9 cellular contexts compared by ENCODE assay signal in genomic region chr19:54364775-54365257, GRCh38. TPM values are rescaled to one million over a fixed set of nuclear protein-coding genes. Genes with fewer than 3 reads are reported as not detected.
DNase-seq lines count a peak whose midpoint lies in the region; ATAC-seq, FAIRE-seq and TF ChIP-seq lines count a peak whose summit lies in the region.
"Had no signal": no experiment of that assay in that cellular context is flagged by ENCODE, and none has a peak within 500 bp of the region (broad histone marks: within the 10 kb centered on the region; RNA-seq: fewer than 3 reads in every experiment).

LAIR1 (minus strand) TSS chr19:54364931; CDS start chr19:54364804, 127 bp downstream.

- ATAC-seq in WTC11 (peak; percentile 48; the same call in 1 of the 2 replicates), pancreas (peak in 3 of 4 donors; percentile 37 to 71 (median 66)), HG02610 (IDR thresholded peaks at IDR 0.05; ENCODE audit: unreplicated experiment) (no peak), HG03196 (IDR thresholded peaks at IDR 0.05; ENCODE audit: unreplicated experiment) (no peak), GM18907 (IDR thresholded peaks at IDR 0.05; ENCODE audit: unreplicated experiment) (no peak)
- peak; percentile 50 for ATAC-seq in central memory CD8-positive, alpha-beta T cell (replicated peaks; ENCODE audit: extremely low read depth, poor library complexity, severe bottlenecking)

- peaks cover 48 to 87% (median 69%) of the 10 kb centered on the region in 4 donors for H3K4me1 Mint-ChIP-seq in CD4-positive, alpha-beta memory T cell
- H3K4me1 Mint-ChIP-seq in WTC11, result peaks cover 13% of the 10 kb centered on the region
- H3K4me1 Mint-ChIP-seq in central memory CD8-positive, alpha-beta T cell, result peaks cover 60% of the 10 kb centered on the region

- in situ Hi-C loops in brain microvascular endothelial cell (cut with HindIII; ENCODE audit: low pct_ligation_motif_present, low sequenced_read_pairs), result no loop called here

- no peaks in the 10 kb centered on the region for H3K9me3 ChIP-seq in CD4-positive, alpha-beta memory T cell (ENCODE audit: control insufficient read depth in 1 of 2, low read length in 2 of 2)
- no peaks in the 10 kb centered on the region for H3K9me3 ChIP-seq in pancreas

- intact Hi-C loops in CD4-positive, alpha-beta memory T cell (cut with micrococcal nuclease), result loop anchor here (1.0 kb wide), 1 partner anchor 23 kb away; no protein-coding TSS in a partner anchor
- intact Hi-C loops in pancreas (cut with DNase I), result no loop called here

- H3K36me3 ChIP-seq in CD4-positive, alpha-beta memory T cell (ENCODE audit: insufficient read depth, low read length), result no peaks in the 10 kb centered on the region
- H3K36me3 ChIP-seq in pancreas, result no peaks in the 10 kb centered on the region
- H3K36me3 ChIP-seq in brain microvascular endothelial cell (replicated peaks), result no peaks in the 10 kb centered on the region

- CTCF ChIA-PET in CD4-positive, alpha-beta memory T cell (lab: Charles Lee; ENCODE audit: partially characterized antibody), result interaction anchor here (0.7 to 2.6 kb wide), 3 partner anchors 25 to 41 kb away, joined by 4 to 17 read pairs (median 5); no protein-coding TSS in a partner anchor
- CTCF ChIA-PET in WTC11 (lab: Charles Lee), result interaction anchor here (0.9 to 1.8 kb wide), 3 partner anchors 26 to 99 kb away, joined by 3 to 7 read pairs (median 5); no protein-coding TSS in a partner anchor

- H3K27me3 ChIP-seq in CD4-positive, alpha-beta memory T cell (ENCODE audit: insufficient read depth, low read length), result no peaks in the 10 kb centered on the region
- H3K27me3 ChIP-seq in pancreas, result no peaks in the 10 kb centered on the region
- no peaks in the 10 kb centered on the region for H3K27me3 ChIP-seq in brain microvascular endothelial cell (replicated peaks)

- H3K4me3 Mint-ChIP-seq in CD4-positive, alpha-beta memory T cell, result peak within 1 kb of the TSS; percentile 83 to 91 (median 89)
- H3K4me3 Mint-ChIP-seq in WTC11, result no peak within 1 kb of the TSS
- H3K4me3 Mint-ChIP-seq in central memory CD8-positive, alpha-beta T cell, result peak within 1 kb of the TSS; percentile 85

- WGBS in pancreas, 2 donors, result 64 to 71% methylated on average over 13 of the region's 13 CpGs

- H3K36me3 Mint-ChIP-seq in CD4-positive, alpha-beta memory T cell, result peaks cover 18 to 25% of the 10 kb centered on the region in 2 donors
- H3K36me3 Mint-ChIP-seq in WTC11, result no peaks in the 10 kb centered on the region
- peaks cover 10% of the 10 kb centered on the region for H3K36me3 Mint-ChIP-seq in central memory CD8-positive, alpha-beta T cell (ENCODE audit: insufficient read depth)

- POLR2A ChIA-PET in CD4-positive, alpha-beta memory T cell (lab: Charles Lee; ENCODE audit: partially characterized antibody), result interaction anchor here (1.9 to 4.5 kb wide), 3 partner anchors 11 to 23 kb away, joined by 17 to 36 read pairs (median 19); no protein-coding TSS in a partner anchor
- POLR2A ChIA-PET in WTC11 (lab: Charles Lee), result no interaction called here

- TF ChIP-seq CTCF in WTC11 (IDR thresholded peaks at IDR 0.05) (no peak), pancreas (IDR thresholded peaks at IDR 0.05) (no peak), brain microvascular endothelial cell (IDR thresholded peaks at IDR 0.05; ENCODE audit: low read depth, low read length, missing control alignments) (no peak)

- peak within 1 kb of the TSS; percentile 36 to 55 for H3K4me3 ChIP-seq in CD4-positive, alpha-beta memory T cell (ENCODE audit: low read length in 2 of 2)
- H3K4me3 ChIP-seq in pancreas (peak within 1 kb of the TSS in 1 of 4 donors; percentile 26), brain microvascular endothelial cell (ENCODE audit: low read depth, low read length) (no peak within 1 kb of the TSS)

- H3K27ac Mint-ChIP-seq in CD4-positive, alpha-beta memory T cell, result peak within 1 kb of the TSS; percentile 86 to 94 (median 91)
- no peak within 1 kb of the TSS for H3K27ac Mint-ChIP-seq in WTC11
- peak within 1 kb of the TSS; percentile 74 for H3K27ac Mint-ChIP-seq in central memory CD8-positive, alpha-beta T cell (ENCODE audit: low read depth)

- peaks cover 0 to 2% (median 0%) of the 10 kb centered on the region in 8 donors for H3K9me3 Mint-ChIP-seq in CD4-positive, alpha-beta memory T cell
- 0 out of 2 replicates have a peak, but pooled peaks cover 4% of the 10 kb centered on the region for H3K9me3 Mint-ChIP-seq in WTC11
- no peaks in the 10 kb centered on the region for H3K9me3 Mint-ChIP-seq in central memory CD8-positive, alpha-beta T cell

- DNase-seq in CD4-positive, alpha-beta memory T cell, result peak in 4 of 5 donors; percentile 38 to 55 (median 39)
- DNase-seq in WTC11 (ENCODE audit: low spot score) (no peak), pancreas (no peak), brain microvascular endothelial cell (no peak)
- no peak for DNase-seq in central memory CD8-positive, alpha-beta T cell (ENCODE audit: low spot score in 2 of 2)
- DNase-seq: IMR-90 had no signal

- no peaks in the 10 kb centered on the region for H3K27me3 Mint-ChIP-seq in CD4-positive, alpha-beta memory T cell
- peaks cover 10% of the 10 kb centered on the region for H3K27me3 Mint-ChIP-seq in WTC11 (ENCODE audit: low read depth)
- H3K27me3 Mint-ChIP-seq in central memory CD8-positive, alpha-beta T cell, result no peaks in the 10 kb centered on the region

- peaks cover 76% of the 10 kb centered on the region for H3K4me1 ChIP-seq in CD4-positive, alpha-beta memory T cell (ENCODE audit: insufficient read depth, low read length)
- H3K4me1 ChIP-seq in pancreas, result no peaks in the 10 kb centered on the region

- no peak for FAIRE-seq in pancreas (lab: Jason Lieb, UNC)

- peak within 1 kb of the TSS; percentile 42 for H3K27ac ChIP-seq in CD4-positive, alpha-beta memory T cell (ENCODE audit: low read depth, low read length)
- H3K27ac ChIP-seq in pancreas (peak within 1 kb of the TSS in 2 of 4 donors; percentile 22 to 44), brain microvascular endothelial cell (no peak within 1 kb of the TSS)

TF ChIP-seq in WTC11, 78 proteins besides CTCF, POLR2A, EP300 and RAD21 (continues in another document):
- no peak for TF ChIP-seq USF2 (CRISPR knock-in tag; IDR thresholded peaks at IDR 0.05)
- no peak for TF ChIP-seq GABPB1 (CRISPR knock-in tag; IDR thresholded peaks at IDR 0.05)
- no peak for TF ChIP-seq ARID4B (CRISPR knock-in tag; IDR thresholded peaks at IDR 0.05; ENCODE audit: borderline replicate concordance)
- TF ChIP-seq, protein P1, sequence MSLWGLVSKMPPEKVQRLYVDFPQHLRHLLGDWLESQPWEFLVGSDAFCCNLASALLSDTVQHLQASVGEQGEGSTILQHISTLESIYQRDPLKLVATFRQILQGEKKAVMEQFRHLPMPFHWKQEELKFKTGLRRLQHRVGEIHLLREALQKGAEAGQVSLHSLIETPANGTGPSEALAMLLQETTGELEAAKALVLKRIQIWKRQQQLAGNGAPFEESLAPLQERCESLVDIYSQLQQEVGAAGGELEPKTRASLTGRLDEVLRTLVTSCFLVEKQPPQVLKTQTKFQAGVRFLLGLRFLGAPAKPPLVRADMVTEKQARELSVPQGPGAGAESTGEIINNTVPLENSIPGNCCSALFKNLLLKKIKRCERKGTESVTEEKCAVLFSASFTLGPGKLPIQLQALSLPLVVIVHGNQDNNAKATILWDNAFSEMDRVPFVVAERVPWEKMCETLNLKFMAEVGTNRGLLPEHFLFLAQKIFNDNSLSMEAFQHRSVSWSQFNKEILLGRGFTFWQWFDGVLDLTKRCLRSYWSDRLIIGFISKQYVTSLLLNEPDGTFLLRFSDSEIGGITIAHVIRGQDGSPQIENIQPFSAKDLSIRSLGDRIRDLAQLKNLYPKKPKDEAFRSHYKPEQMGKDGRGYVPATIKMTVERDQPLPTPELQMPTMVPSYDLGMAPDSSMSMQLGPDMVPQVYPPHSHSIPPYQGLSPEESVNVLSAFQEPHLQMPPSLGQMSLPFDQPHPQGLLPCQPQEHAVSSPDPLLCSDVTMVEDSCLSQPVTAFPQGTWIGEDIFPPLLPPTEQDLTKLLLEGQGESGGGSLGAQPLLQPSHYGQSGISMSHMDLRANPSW (CRISPR knock-in tag; conservative IDR thresholded peaks at IDR 0.05; ENCODE audit: low read depth), result no peak

RNA-seq across cellular contexts. Expression of gene LAIR1, which starts in this region (rescaled TPM):
- total RNA-seq in CD4-positive, alpha-beta memory T cell, result 10 to 100 TPM; 57.6 to 59.8 TPM
- polyA plus RNA-seq in CD4-positive, alpha-beta memory T cell, result 10 to 100 TPM; 23.1 to 60.5 TPM
- 0.18 to 0.60 TPM (median 0.37 TPM) in 3 replicates for total RNA-seq in WTC11 (2021)
- 10 to 100 TPM in 2 of 6 donors, 1 to 10 TPM in 3, under 1 TPM in 1; 0.69 to 33.1 (median 4.8) TPM for total RNA-seq in pancreas
- polyA plus RNA-seq in pancreas, result 1 to 10 TPM; 1.7 to 3.1 TPM
- total RNA-seq: IMR-90 had no signal
- polyA plus RNA-seq: IMR-90 had no signal

Comparison
In these comparisons a context has a peak if more than half of its experiments do, and no peak if none do; other contexts are left out.
1. RNA of gene LAIR1 (polyA plus RNA-seq): 23.1 to 60.5 TPM in CD4-positive, alpha-beta memory T cell; 1.7 to 3.1 TPM in pancreas; every median in the first group is over 4 times any median in the second.
2. Peak in ATAC-seq in WTC11; RNA of the gene not detected or under 1 TPM.
3. DNase-seq: peak in CD4-positive, alpha-beta memory T cell (4 of 5); none in WTC11 (single experiment), central memory CD8-positive, alpha-beta T cell (0 of 2), pancreas (0 of 6) and brain microvascular endothelial cell (single experiment).
4. ATAC-seq: peak in central memory CD8-positive, alpha-beta T cell (single experiment) and pancreas (3 of 4); none in HG02610 (single experiment), HG03196 (single experiment) and GM18907 (single experiment).